In the genomic region with DNA sequence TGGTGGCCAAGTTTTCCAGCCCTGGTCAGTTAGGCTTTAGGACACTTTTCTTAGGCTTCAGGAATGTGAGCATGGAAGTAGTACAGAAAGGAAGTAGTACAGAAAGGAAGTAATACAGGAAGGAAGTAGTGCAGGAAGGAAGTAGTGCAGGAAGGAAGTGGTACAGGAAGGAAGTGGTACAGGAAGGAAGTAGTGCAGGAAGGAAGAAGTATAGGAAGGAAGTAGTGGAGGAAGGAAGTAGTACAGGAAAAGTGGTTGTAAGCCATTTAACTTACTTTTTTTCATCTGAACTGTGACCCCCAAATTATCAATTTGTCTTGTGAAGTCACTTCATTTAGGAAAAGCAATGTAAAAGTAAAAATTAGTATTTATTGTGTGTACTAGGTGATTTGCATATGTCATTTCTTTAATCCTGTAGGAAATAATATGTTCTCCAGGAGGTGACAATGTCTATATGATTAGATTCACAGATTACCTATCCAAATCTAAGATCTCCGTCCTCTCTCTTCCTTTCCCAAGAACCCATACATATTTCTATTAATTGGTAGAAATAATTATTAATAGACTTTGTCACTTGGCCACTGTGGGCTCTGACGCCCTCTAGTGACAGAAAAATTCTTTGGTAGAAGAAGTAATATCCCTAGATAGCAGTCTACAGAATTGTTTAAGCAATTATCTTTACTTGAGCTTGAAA, we compare ENCODE assay signal across 8 cellular contexts. TPM values are rescaled to one million over a fixed set of nuclear protein-coding genes. Genes with fewer than 3 reads are reported as not detected.
DNase-seq lines count a peak whose midpoint lies in the region; ATAC-seq and TF ChIP-seq lines count a peak whose summit lies in the region.

No MANE protein-coding gene starts in this region.

- H3K4me3 Mint-ChIP-seq in neural progenitor cell, result no peak overlapping the region

- H3K9me3 ChIP-seq in SK-N-SH, result no peaks in the 10 kb centered on the region
- H3K9me3 ChIP-seq in colonic mucosa, result no peaks in the 10 kb centered on the region
- no peaks in the 10 kb centered on the region for H3K9me3 ChIP-seq in neural progenitor cell (ENCODE audit: low read depth)

- H4K20me1 ChIP-seq in SK-N-SH (ENCODE audit: insufficient read depth), result no peaks in the 10 kb centered on the region
- no peaks in the 10 kb centered on the region for H4K20me1 ChIP-seq in neural progenitor cell (ENCODE audit: low read depth)

- H3K27me3 ChIP-seq in SK-N-SH (ENCODE audit: insufficient read depth) (no peaks in the 10 kb centered on the region), colonic mucosa (no peaks in the 10 kb centered on the region), neural progenitor cell (peaks cover 22% of the 10 kb centered on the region)

- H3K9me2 ChIP-seq in SK-N-SH, result no peaks in the 10 kb centered on the region

- WGBS in SK-N-SH (ENCODE audit: low lambda C conversion rate), result 9% methylated on average over 2 of the region's 2 CpGs

- no peak for TF ChIP-seq EP300 in SK-N-SH (IDR thresholded peaks at IDR 0.05; ENCODE audit: borderline replicate concordance in 1 of 2, low read depth in 1 of 2, low read length in 1 of 2)

- peaks cover 4% of the 10 kb centered on the region for H3K4me1 Mint-ChIP-seq in neural progenitor cell

- TF ChIP-seq POLR2A in NB4 (IDR thresholded peaks at IDR 0.05; ENCODE audit: extremely low read depth, insufficient read length), result no peak

- TF ChIP-seq CTCF in SK-N-SH (IDR thresholded peaks at IDR 0.05) (peak; percentile 95), NB4 (IDR thresholded peaks at IDR 0.05; ENCODE audit: low read depth, low read length) (peak; percentile 70), colonic mucosa (IDR thresholded peaks at IDR 0.05) (peak; percentile 67), neural progenitor cell (IDR thresholded peaks at IDR 0.05) (peak; percentile 87)

- CTCF ChIA-PET in SK-N-SH (lab: Yijun Ruan, JAX), result interaction anchor here (0.6 to 13.7 kb wide), 50 partner anchors 8 to 414 kb away, joined by 3 to 314 read pairs (median 4); a partner anchor contains a TSS

- intact Hi-C loops in colonic mucosa (cut with DNase I), result loop anchor here (5.0 kb wide), 1 partner anchor 49 kb away; no protein-coding TSS in a partner anchor

- no peaks in the 10 kb centered on the region for H3K9me3 Mint-ChIP-seq in neural progenitor cell

- no peak overlapping the region for H3K27ac Mint-ChIP-seq in neural progenitor cell

- no peaks in the 10 kb centered on the region for H3K36me3 Mint-ChIP-seq in neural progenitor cell

- H3K27ac ChIP-seq in SK-N-SH (ENCODE audit: low read depth in 2 of 2, low read length in 1 of 2) (no peak overlapping the region), colonic mucosa (no peak overlapping the region), neural progenitor cell (no peak overlapping the region)

- H3K4me1 ChIP-seq in SK-N-SH (ENCODE audit: control insufficient read depth in 1 of 2, insufficient read depth in 2 of 2, low read depth in 1 of 2, low read length in 1 of 2) (peaks cover 6 to 34% of the 10 kb centered on the region in 2 experiments; a peak in 3 of 4 replicates), colonic mucosa (no peaks in the 10 kb centered on the region), neural progenitor cell (peaks cover 14% of the 10 kb centered on the region)

- H3K4me3 ChIP-seq in SK-N-SH (ENCODE audit: low read depth in 2 of 2, low read length in 1 of 2) (no peak overlapping the region), NB4 (ENCODE audit: low read depth, low read length) (no peak overlapping the region), colonic mucosa (no peak overlapping the region), neural progenitor cell (no peak overlapping the region)

- POLR2A ChIA-PET in SK-N-SH (lab: Yijun Ruan, JAX), result no interaction called here

- no peak for ATAC-seq in SK-N-SH treated with all-trans-retinoic acid at 6 μM for 48 hours

- H3K36me3 ChIP-seq in SK-N-SH (replicated peaks in 1 of 2; ENCODE audit: control insufficient read depth in 1 of 2, insufficient read depth in 2 of 2, low read length in 1 of 2) (peaks cover 2 to 5% of the 10 kb centered on the region in 2 experiments), colonic mucosa (no peaks in the 10 kb centered on the region), neural progenitor cell (no peaks in the 10 kb centered on the region)

- H3K9ac ChIP-seq in SK-N-SH (no peak overlapping the region), colonic mucosa (ENCODE audit: low read depth in 2 of 2, low read length in 2 of 2) (no peak overlapping the region), neural progenitor cell (no peak overlapping the region)

- H3K4me2 ChIP-seq in SK-N-SH, result no peak overlapping the region
- H3K4me2 ChIP-seq in neural progenitor cell, result no peak overlapping the region

- H2AFZ ChIP-seq in SK-N-SH (ENCODE audit: low read depth) (no peak overlapping the region), neural progenitor cell (replicated peaks) (no peak overlapping the region)

- TF ChIP-seq RAD21 in SK-N-SH (IDR thresholded peaks at IDR 0.05; ENCODE audit: low read length), result peak; percentile 85

- H3K79me2 ChIP-seq in SK-N-SH (ENCODE audit: insufficient read depth) (peaks cover 4% of the 10 kb centered on the region; the same call in 1 of the 2 replicates), neural progenitor cell (ENCODE audit: low read depth) (no peaks in the 10 kb centered on the region)

- DNase-seq in SK-N-SH, result peak; percentile 45
- DNase-seq in NB4 (ENCODE audit: low read depth), result peak; percentile 54
- no peak for DNase-seq in colonic mucosa
- peak; percentile 57 for DNase-seq in neural progenitor cell (ENCODE audit: low spot score)
- no peak for DNase-seq in HPDE6-E6E7 (ENCODE audit: extremely low spot score)
- DNase-seq in NCI-H2107 treated with DMSO at 0.1 percent for 48 hours (lab: John Stamatoyannopoulos, UW; ENCODE audit: unreplicated experiment), result no peak
- no peak for DNase-seq in stimulated activated naive CD4-positive, alpha-beta T cell treated with Interleukin-2 at 50 U/mL for 16 hours (lab: John Stamatoyannopoulos, UW)

- peaks cover 19% of the 10 kb centered on the region for H3K27me3 Mint-ChIP-seq in neural progenitor cell (ENCODE audit: insufficient read depth, low read depth)

- H3F3A ChIP-seq in SK-N-SH (replicated peaks; ENCODE audit: insufficient read depth), result peaks cover 15% of the 10 kb centered on the region
- peaks cover 18% of the 10 kb centered on the region for H3F3A ChIP-seq in neural progenitor cell (ENCODE audit: low read depth)

TF ChIP-seq in SK-N-SH, 30 proteins besides CTCF, POLR2A, EP300 and RAD21:
- TF ChIP-seq YY1 (IDR thresholded peaks at IDR 0.05; ENCODE audit: low read depth) (no peak), GATA2 (CRISPR knock-in tag; IDR thresholded peaks at IDR 0.05) (no peak), MXI1 (IDR thresholded peaks at IDR 0.05; ENCODE audit: low read depth, low read length) (no peak), SMC3 (IDR thresholded peaks at IDR 0.05; ENCODE audit: low read depth, low read length) (peak; percentile 80), SIN3A (IDR thresholded peaks at IDR 0.05; ENCODE audit: borderline replicate concordance, low read depth, low read length) (no peak)

TF ChIP-seq in SK-N-SH treated with all-trans-retinoic acid at 6 μM for 48 hours, 23 proteins besides CTCF, POLR2A, EP300 and RAD21 (continues in another document):
- TF ChIP-seq, protein P1, sequence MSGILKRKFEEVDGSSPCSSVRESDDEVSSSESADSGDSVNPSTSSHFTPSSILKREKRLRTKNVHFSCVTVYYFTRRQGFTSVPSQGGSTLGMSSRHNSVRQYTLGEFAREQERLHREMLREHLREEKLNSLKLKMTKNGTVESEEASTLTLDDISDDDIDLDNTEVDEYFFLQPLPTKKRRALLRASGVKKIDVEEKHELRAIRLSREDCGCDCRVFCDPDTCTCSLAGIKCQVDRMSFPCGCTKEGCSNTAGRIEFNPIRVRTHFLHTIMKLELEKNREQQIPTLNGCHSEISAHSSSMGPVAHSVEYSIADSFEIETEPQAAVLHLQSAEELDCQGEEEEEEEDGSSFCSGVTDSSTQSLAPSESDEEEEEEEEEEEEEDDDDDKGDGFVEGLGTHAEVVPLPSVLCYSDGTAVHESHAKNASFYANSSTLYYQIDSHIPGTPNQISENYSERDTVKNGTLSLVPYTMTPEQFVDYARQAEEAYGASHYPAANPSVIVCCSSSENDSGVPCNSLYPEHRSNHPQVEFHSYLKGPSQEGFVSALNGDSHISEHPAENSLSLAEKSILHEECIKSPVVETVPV (CRISPR knock-in tag; IDR thresholded peaks at IDR 0.05), result no peak
- TF ChIP-seq, protein P2, sequence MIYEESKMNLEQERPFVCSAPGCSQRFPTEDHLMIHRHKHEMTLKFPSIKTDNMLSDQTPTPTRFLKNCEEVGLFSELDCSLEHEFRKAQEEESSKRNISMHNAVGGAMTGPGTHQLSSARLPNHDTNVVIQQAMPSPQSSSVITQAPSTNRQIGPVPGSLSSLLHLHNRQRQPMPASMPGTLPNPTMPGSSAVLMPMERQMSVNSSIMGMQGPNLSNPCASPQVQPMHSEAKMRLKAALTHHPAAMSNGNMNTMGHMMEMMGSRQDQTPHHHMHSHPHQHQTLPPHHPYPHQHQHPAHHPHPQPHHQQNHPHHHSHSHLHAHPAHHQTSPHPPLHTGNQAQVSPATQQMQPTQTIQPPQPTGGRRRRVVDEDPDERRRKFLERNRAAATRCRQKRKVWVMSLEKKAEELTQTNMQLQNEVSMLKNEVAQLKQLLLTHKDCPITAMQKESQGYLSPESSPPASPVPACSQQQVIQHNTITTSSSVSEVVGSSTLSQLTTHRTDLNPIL (CRISPR knock-in tag; IDR thresholded peaks at IDR 0.05; ENCODE audit: low read depth), result no peak
- TF ChIP-seq SNAI2 (CRISPR knock-in tag; IDR thresholded peaks at IDR 0.05) (no peak), ZFP30 (CRISPR knock-in tag; IDR thresholded peaks at IDR 0.05) (no peak), ZNF565 (CRISPR knock-in tag; conservative IDR thresholded peaks at IDR 0.05; ENCODE audit: low read depth) (no peak), OSR1 (CRISPR knock-in tag; IDR thresholded peaks at IDR 0.05) (no peak)

RNA-seq across cellular contexts. Expression of a gene that starts 3.9 kb away (rescaled TPM):
- polyA plus RNA-seq in SK-N-SH (2012; rRNA removed), result 31.5 and 44.2 TPM in 2 replicates
- 37.8 and 39.8 TPM in 2 replicates for polyA plus RNA-seq in SK-N-SH (2012; cell fraction: cytosol; rRNA removed)
- 24.3 and 50.5 TPM in 2 replicates for polyA plus RNA-seq in SK-N-SH (2012; cell fraction: nucleus; rRNA removed)
- 10 to 100 TPM; 41.1 to 43.1 TPM for total RNA-seq in colonic mucosa
- total RNA-seq in neural progenitor cell (ENCODE audit: low replicate concordance), result 9.2 and 11.1 TPM in 2 replicates

RNA-seq across cellular contexts. Expression of a gene that starts 34.1 kb away (rescaled TPM):
- polyA plus RNA-seq in SK-N-SH (2012; rRNA removed), result 119 and 130 TPM in 2 replicates
- polyA plus RNA-seq in SK-N-SH (2012; cell fraction: cytosol; rRNA removed), result 128 and 149 TPM in 2 replicates
- polyA plus RNA-seq in SK-N-SH (2012; cell fraction: nucleus; rRNA removed), result 146 and 161 TPM in 2 replicates
- 100 to 1,000 TPM in 1 of 2 donors, 10 to 100 TPM in 1; 88.3 to 265 TPM for total RNA-seq in colonic mucosa
- total RNA-seq in neural progenitor cell (ENCODE audit: low replicate concordance), result 19.0 and 22.3 TPM in 2 replicates

Comparison
In these comparisons a context has a peak if more than half of its experiments do, and no peak if none do; other contexts are left out.
1. DNase-seq: peak in SK-N-SH (single experiment), NB4 (single experiment) and neural progenitor cell (single experiment); none in colonic mucosa (single experiment), HPDE6-E6E7 (single experiment), NCI-H2107 treated with DMSO at 0.1 percent for 48 hours (single experiment) and stimulated activated naive CD4-positive, alpha-beta T cell treated with Interleukin-2 at 50 U/mL for 16 hours (single experiment).
2. Peak in every context shown above with its lines, with median percentiles within 50 percentile points of each other: CTCF ChIP-seq.